15 cellular contexts compared by ENCODE assay signal in genomic region chr7:139033346-139034114, GRCh38. TPM values are rescaled to one million over a fixed set of nuclear protein-coding genes. Genes with fewer than 3 reads are reported as not detected.
DNase-seq lines count a peak whose midpoint lies in the region; ATAC-seq and TF ChIP-seq lines count a peak whose summit lies in the region.
"Had no signal": no experiment of that assay in that cellular context is flagged by ENCODE, and none has a peak within 500 bp of the region (broad histone marks: within the 10 kb centered on the region; RNA-seq: fewer than 3 reads in every experiment).

No MANE protein-coding gene starts in this region.

- POLR2A ChIA-PET in activated CD4-positive, alpha-beta T cell treated with anti-CD3 and anti-CD28 coated beads for 36 hours (lab: Charles Lee), result interaction anchor here (0.7 kb wide), 1 partner anchor 246 kb away, joined by 4 read pairs; no protein-coding TSS in a partner anchor

- H3K36me3 Mint-ChIP-seq in activated CD4-positive, alpha-beta T cell treated with anti-CD3 and anti-CD28 coated beads for 36 hours (ENCODE audit: low read depth), result peaks cover 42% of the 10 kb centered on the region
- H3K36me3 Mint-ChIP-seq in endothelial cell (ENCODE audit: low read depth, unreplicated experiment), result peaks cover 14% of the 10 kb centered on the region

- H3K9me3 ChIP-seq in skeletal muscle satellite cell (replicated peaks; ENCODE audit: low read length), result no peaks in the 10 kb centered on the region
- H3K9me3 ChIP-seq: colonic mucosa had no signal

- no peak for ATAC-seq in activated CD4-positive, alpha-beta T cell treated with anti-CD3 and anti-CD28 coated beads for 36 hours
- no peak for ATAC-seq in GM21717 (IDR thresholded peaks at IDR 0.05; ENCODE audit: unreplicated experiment)

- H3K4me3 Mint-ChIP-seq in activated CD4-positive, alpha-beta T cell treated with anti-CD3 and anti-CD28 coated beads for 36 hours, result peak overlapping the region; percentile 82
- H3K4me3 Mint-ChIP-seq in endothelial cell (ENCODE audit: unreplicated experiment), result peak overlapping the region; percentile 86

- CTCF ChIA-PET in activated CD4-positive, alpha-beta T cell treated with anti-CD3 and anti-CD28 coated beads for 36 hours (lab: Charles Lee), result interaction anchor here (0.7 to 0.8 kb wide), 2 partner anchors 12 to 13 kb away, joined by 5 to 11 read pairs; no protein-coding TSS in a partner anchor

- H3K4me1 Mint-ChIP-seq in activated CD4-positive, alpha-beta T cell treated with anti-CD3 and anti-CD28 coated beads for 36 hours, result peaks cover 22% of the 10 kb centered on the region
- H3K4me1 Mint-ChIP-seq in endothelial cell (ENCODE audit: unreplicated experiment), result peaks cover 17% of the 10 kb centered on the region

- H3K9ac ChIP-seq in skeletal muscle satellite cell (ENCODE audit: low read depth, low read length), result no peak overlapping the region

- H3K36me3 ChIP-seq in skeletal muscle satellite cell (ENCODE audit: insufficient read depth, low read length), result peaks cover 34% of the 10 kb centered on the region
- H3K36me3 ChIP-seq: colonic mucosa had no signal

- intact Hi-C loops in activated CD4-positive, alpha-beta T cell treated with anti-CD3 and anti-CD28 coated beads for 36 hours (cut with DNase I, micrococcal nuclease), result no loop called here

- no peaks in the 10 kb centered on the region for H3K9me3 Mint-ChIP-seq in activated CD4-positive, alpha-beta T cell treated with anti-CD3 and anti-CD28 coated beads for 36 hours (ENCODE audit: low read depth)
- H3K9me3 Mint-ChIP-seq in endothelial cell (ENCODE audit: unreplicated experiment), result no peaks in the 10 kb centered on the region

- H3K27me3 Mint-ChIP-seq in activated CD4-positive, alpha-beta T cell treated with anti-CD3 and anti-CD28 coated beads for 36 hours, result no peaks in the 10 kb centered on the region
- H3K27me3 Mint-ChIP-seq in endothelial cell (ENCODE audit: unreplicated experiment), result peaks cover 4% of the 10 kb centered on the region

- no peak for TF ChIP-seq POLR2A in NB4 (IDR thresholded peaks at IDR 0.05; ENCODE audit: extremely low read depth, insufficient read length)

- peak overlapping the region; percentile 81 for H3K4me3 ChIP-seq in NB4 (ENCODE audit: low read depth, low read length)
- no peak overlapping the region for H3K4me3 ChIP-seq in skeletal muscle satellite cell (ENCODE audit: low read length)
- H3K4me3 ChIP-seq: colonic mucosa had no signal

- no peak for TF ChIP-seq CTCF in NB4 (IDR thresholded peaks at IDR 0.05; ENCODE audit: low read depth, low read length)
- TF ChIP-seq CTCF in endothelial cell (IDR thresholded peaks at IDR 0.05; ENCODE audit: unreplicated experiment), result no peak

- H3K4me1 ChIP-seq in skeletal muscle satellite cell (ENCODE audit: control insufficient read depth, insufficient read depth, low read length), result peaks cover 24% of the 10 kb centered on the region
- H3K4me1 ChIP-seq: colonic mucosa had no signal

- H3K27me3 ChIP-seq in skeletal muscle satellite cell (ENCODE audit: control insufficient read depth, insufficient read depth, low read length), result no peaks in the 10 kb centered on the region
- H3K27me3 ChIP-seq: colonic mucosa had no signal

- no peak for DNase-seq in activated CD4-positive, alpha-beta T cell treated with anti-CD3 and anti-CD28 coated beads for 36 hours
- DNase-seq in activated CD4-positive, alpha-beta T cell treated with anti-CD3 and anti-CD28 coated beads for 1 hour, result no peak
- DNase-seq in NB4 (ENCODE audit: low read depth) (no peak), endothelial cell (ENCODE audit: low spot score) (no peak), DMS79 treated with DMSO at 0.1 percent for 48 hours (lab: John Stamatoyannopoulos, UW) (no peak), GDM1 (lab: John Stamatoyannopoulos, UW) (no peak)
- DNase-seq: activated CD4-positive, CD25-positive, alpha-beta regulatory T cell; colonic mucosa; COR-L47; NCI-H187; NCI-H526 treated with DMSO at 0.1 percent for 48 hours; posterior cingulate gyrus; stimulated activated CD4-positive, alpha-beta T cell treated with anti-CD3 and anti-CD28 coated beads, Interleukin-12 subunit alpha, Interleukin-12 subunit beta, amount 100 ng/mL, for 4 hours had no signal

- H3K27ac Mint-ChIP-seq in activated CD4-positive, alpha-beta T cell treated with anti-CD3 and anti-CD28 coated beads for 36 hours, result no peak overlapping the region
- H3K27ac Mint-ChIP-seq in endothelial cell (ENCODE audit: unreplicated experiment), result no peak overlapping the region

- peak overlapping the region; percentile 99 for H3K4me2 ChIP-seq in skeletal muscle satellite cell (ENCODE audit: low read length)

RNA-seq across cellular contexts. Expression of gene ZC3HAV1L, which starts 2.3 kb away (rescaled TPM):
- total RNA-seq in activated CD4-positive, alpha-beta T cell treated with anti-CD3 and anti-CD28 coated beads for 36 hours, result 10 to 100 TPM; 19.8 to 23.2 TPM
- total RNA-seq in endothelial cell (ENCODE audit: unreplicated experiment), result 12.4 TPM
- 17.0 and 21.2 TPM in 2 replicates for total RNA-seq in skeletal muscle satellite cell (2012; rRNA removed)

RNA-seq across cellular contexts. Expression of gene KIAA1549, which starts 52.3 kb away (rescaled TPM):
- total RNA-seq in activated CD4-positive, alpha-beta T cell treated with anti-CD3 and anti-CD28 coated beads for 36 hours, result under 1 TPM; 0.46 to 0.53 TPM
- 10.8 TPM for total RNA-seq in endothelial cell (ENCODE audit: unreplicated experiment)
- 0.25 and 0.66 TPM in 2 replicates for total RNA-seq in skeletal muscle satellite cell (2012; rRNA removed)
